8 cellular contexts compared by ENCODE assay signal in genomic region chrX:71068052-71068918, GRCh38. TPM values are rescaled to one million over a fixed set of nuclear protein-coding genes. Genes with fewer than 3 reads are reported as not detected.
DNase-seq lines count a peak whose midpoint lies in the region; ATAC-seq and TF ChIP-seq lines count a peak whose summit lies in the region.

SNX12 (minus strand) TSS chrX:71068334; CDS start chrX:71068306, 28 bp downstream.

- no peaks in the 10 kb centered on the region for H3K27me3 ChIP-seq in colonic mucosa

- no peak for TF ChIP-seq CTCF in colonic mucosa (IDR thresholded peaks at IDR 0.05)

- peaks cover 9% of the 10 kb centered on the region for H3K36me3 Mint-ChIP-seq in activated CD4-positive, alpha-beta T cell treated with anti-CD3 and anti-CD28 coated beads, Interleukin-2, amount 10 ng/mL, durations not matched to agents 24 days and 14 days (ENCODE audit: low read depth)

- no peaks in the 10 kb centered on the region for H3K9me3 Mint-ChIP-seq in activated CD4-positive, alpha-beta T cell treated with anti-CD3 and anti-CD28 coated beads, Interleukin-2, amount 10 ng/mL, durations not matched to agents 24 days and 14 days

- peak; percentile 24 to 96 (median 80) for DNase-seq in C1 segment of cervical spinal cord (lab: John Stamatoyannopoulos, UW)
- DNase-seq in NCI-H526 treated with DMSO at 0.1 percent for 48 hours (lab: John Stamatoyannopoulos, UW): peak; percentile 89
- peak; percentile 95 for DNase-seq in activated CD4-positive, alpha-beta T cell treated with anti-CD3 and anti-CD28 coated beads, Interleukin-2, amount 10 ng/mL, durations not matched to agents 24 days and 14 days
- peak; percentile 90 for DNase-seq in colonic mucosa
- DNase-seq in left colon: peak; percentile 88 to 94
- DNase-seq in stimulated activated CD4-positive, alpha-beta T cell treated with anti-CD3 and anti-CD28 coated beads, Interleukin-1b, Interleukin-23, amount 100 ng/mL, for 4 hours (ENCODE audit: low read depth in 2 of 2): peak; percentile 69 to 72

- intact Hi-C loops in activated CD4-positive, alpha-beta T cell treated with anti-CD3 and anti-CD28 coated beads, Interleukin-2, amount 10 ng/mL, durations not matched to agents 24 days and 14 days (cut with micrococcal nuclease): loop anchor here (1.0 to 2.0 kb wide), 5 partner anchors 27 to 299 kb away; partner anchors contain the start of genes FOXO4, MED12, NONO and TAF1
- intact Hi-C loops in colonic mucosa (cut with DNase I): no loop called here
- intact Hi-C loops in left colon (cut with DNase I, micrococcal nuclease): no loop called here

- H3K9me3 ChIP-seq in colonic mucosa: no peaks in the 10 kb centered on the region

- peaks cover 19% of the 10 kb centered on the region for H3K4me1 Mint-ChIP-seq in activated CD4-positive, alpha-beta T cell treated with anti-CD3 and anti-CD28 coated beads, Interleukin-2, amount 10 ng/mL, durations not matched to agents 24 days and 14 days

- ATAC-seq in GM19351 (IDR thresholded peaks at IDR 0.05; ENCODE audit: unreplicated experiment): peak; percentile 93
- ATAC-seq in HG03520 (IDR thresholded peaks at IDR 0.05; ENCODE audit: unreplicated experiment): peak; percentile 92
- ATAC-seq in left colon: peak; percentile 92

- no peaks in the 10 kb centered on the region for H3K36me3 ChIP-seq in colonic mucosa

- H3K27me3 Mint-ChIP-seq in activated CD4-positive, alpha-beta T cell treated with anti-CD3 and anti-CD28 coated beads, Interleukin-2, amount 10 ng/mL, durations not matched to agents 24 days and 14 days: peaks cover 9% of the 10 kb centered on the region

- no peaks in the 10 kb centered on the region for H3K4me1 ChIP-seq in colonic mucosa

- H3K27ac Mint-ChIP-seq in activated CD4-positive, alpha-beta T cell treated with anti-CD3 and anti-CD28 coated beads, Interleukin-2, amount 10 ng/mL, durations not matched to agents 24 days and 14 days: peak within 1 kb of the TSS; percentile 96

- H3K4me3 ChIP-seq in colonic mucosa: peak within 1 kb of the TSS; percentile 47

- H3K4me3 Mint-ChIP-seq in activated CD4-positive, alpha-beta T cell treated with anti-CD3 and anti-CD28 coated beads, Interleukin-2, amount 10 ng/mL, durations not matched to agents 24 days and 14 days: peak within 1 kb of the TSS; percentile 99

- H3K27ac ChIP-seq in colonic mucosa: peak within 1 kb of the TSS; percentile 76

- peak within 1 kb of the TSS; percentile 60 to 65 for H3K9ac ChIP-seq in colonic mucosa (ENCODE audit: low read depth in 2 of 2, low read length in 2 of 2)

RNA-seq across cellular contexts. Expression of gene SNX12, which starts in this region (rescaled TPM):
- 56.0 and 57.1 TPM in 2 replicates for total RNA-seq in activated CD4-positive, alpha-beta T cell treated with anti-CD3 and anti-CD28 coated beads, Interleukin-2, amount 10 ng/mL, durations not matched to agents 24 days and 14 days
- 10 to 100 TPM; 62.1 to 76.8 TPM for total RNA-seq in colonic mucosa
- 10 to 100 TPM; 63.4 to 76.1 TPM for total RNA-seq in left colon

Comparison
In these comparisons a context has a peak if more than half of its experiments do, and no peak if none do; other contexts are left out.
1. Peak in every context shown above with its lines: DNase-seq, ATAC-seq, H3K4me3 ChIP-seq and H3K27ac ChIP-seq.